10 cellular contexts compared by ENCODE assay signal in the genomic region with DNA sequence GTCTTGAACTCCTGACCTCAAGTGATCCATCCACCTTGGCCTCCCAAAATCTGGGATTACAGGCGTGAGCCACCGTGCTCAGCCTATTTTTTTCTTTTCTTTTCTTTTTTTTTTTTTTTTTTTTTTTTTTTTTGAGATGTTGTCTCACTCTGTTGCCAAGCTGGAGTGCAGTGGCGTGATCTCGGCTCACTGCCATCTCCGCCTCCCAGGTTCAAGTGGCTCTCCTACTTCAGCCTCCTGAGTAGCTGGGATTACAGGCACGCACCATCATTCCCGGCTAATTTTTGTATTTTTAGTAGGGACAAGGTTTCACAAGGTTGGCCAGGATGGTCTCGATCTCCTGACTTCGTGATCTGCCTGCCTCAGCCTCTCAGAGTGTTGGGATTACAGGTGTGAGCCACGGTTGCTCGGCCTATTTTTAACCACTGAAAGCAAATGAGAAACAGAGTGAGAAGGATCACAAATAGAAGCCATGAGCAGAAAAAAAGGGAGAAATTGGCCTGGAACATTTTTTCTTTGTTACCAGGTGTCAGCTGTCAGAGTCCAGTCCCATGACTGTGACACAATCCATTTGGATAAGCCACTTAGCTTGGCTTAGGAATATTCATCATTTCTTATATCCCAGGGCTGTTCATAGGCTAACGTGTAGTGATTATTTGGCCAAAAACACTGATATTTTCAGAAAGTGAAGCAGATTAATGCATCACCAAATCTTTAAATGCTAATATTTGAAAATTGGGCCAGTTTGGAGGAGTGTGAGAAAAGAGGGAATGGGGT. TPM values are rescaled to one million over a fixed set of nuclear protein-coding genes. Genes with fewer than 3 reads are reported as not detected.
DNase-seq lines count a peak whose midpoint lies in the region; ATAC-seq lines count a peak whose summit lies in the region.
"Had no signal": no experiment of that assay in that cellular context is flagged by ENCODE, and none has a peak within 500 bp of the region (broad histone marks: within the 10 kb centered on the region; RNA-seq: fewer than 3 reads in every experiment).

No MANE protein-coding gene starts in this region.

- peak overlapping the region; percentile 74 for H3K4me2 ChIP-seq in skeletal muscle satellite cell (ENCODE audit: low read length)

- no peak overlapping the region for H3K4me3 Mint-ChIP-seq in T-helper 1 cell treated with Interleukin-12 subunit alpha and Interleukin-12 subunit beta and Interleukin-4 antibody, amounts not matched to agents 30 μg/mL and 1 μg/mL, for 36 hours
- H3K4me3 Mint-ChIP-seq in activated T-helper 17 cell treated with anti-CD3 and anti-CD28 coated beads, Interleukin-2, amount 50 U/mL, for 72 hours, result no peak overlapping the region
- H3K4me3 Mint-ChIP-seq in CD4-positive, alpha-beta memory T cell, result no peak overlapping the region
- H3K4me3 Mint-ChIP-seq: effector memory CD8-positive, alpha-beta T cell had no signal

- H3K9me3 ChIP-seq in right cardiac atrium (ENCODE audit: control insufficient read depth, low read length) (no peaks in the 10 kb centered on the region), skeletal muscle satellite cell (replicated peaks; ENCODE audit: low read length) (no peaks in the 10 kb centered on the region)
- no peaks in the 10 kb centered on the region for H3K9me3 ChIP-seq in CD4-positive, alpha-beta memory T cell (ENCODE audit: control insufficient read depth in 1 of 2, low read length in 2 of 2)

- H3K36me3 ChIP-seq in skeletal muscle satellite cell (ENCODE audit: insufficient read depth, low read length), result no peaks in the 10 kb centered on the region
- no peaks in the 10 kb centered on the region for H3K36me3 ChIP-seq in CD4-positive, alpha-beta memory T cell (ENCODE audit: insufficient read depth, low read length)

- 73% methylated on average over 12 of the region's 12 CpGs for WGBS in right cardiac atrium

- H3K27me3 Mint-ChIP-seq in T-helper 1 cell treated with Interleukin-12 subunit alpha and Interleukin-12 subunit beta and Interleukin-4 antibody, amounts not matched to agents 30 μg/mL and 1 μg/mL, for 36 hours (ENCODE audit: low read depth), result peaks cover 10% of the 10 kb centered on the region
- H3K27me3 Mint-ChIP-seq in activated T-helper 17 cell treated with anti-CD3 and anti-CD28 coated beads, Interleukin-2, amount 50 U/mL, for 72 hours, result peaks cover under 1% of the 10 kb centered on the region
- no peaks in the 10 kb centered on the region for H3K27me3 Mint-ChIP-seq in CD4-positive, alpha-beta memory T cell
- H3K27me3 Mint-ChIP-seq: effector memory CD8-positive, alpha-beta T cell had no signal

- H3K4me1 ChIP-seq in right cardiac atrium (ENCODE audit: control insufficient read depth, insufficient read depth, low read length), result peaks cover 7% of the 10 kb centered on the region
- peaks cover 36% of the 10 kb centered on the region for H3K4me1 ChIP-seq in skeletal muscle satellite cell (ENCODE audit: control insufficient read depth, insufficient read depth, low read length)
- H3K4me1 ChIP-seq in CD4-positive, alpha-beta memory T cell (ENCODE audit: insufficient read depth, low read length), result peaks cover 36% of the 10 kb centered on the region

- H3K27ac ChIP-seq in right cardiac atrium (ENCODE audit: low read length), result peak overlapping the region; percentile 42
- no peak overlapping the region for H3K27ac ChIP-seq in CD4-positive, alpha-beta memory T cell (ENCODE audit: low read depth, low read length)

- H3K27me3 ChIP-seq in right cardiac atrium (ENCODE audit: control insufficient read depth, insufficient read depth), result no peaks in the 10 kb centered on the region
- H3K27me3 ChIP-seq in skeletal muscle satellite cell (ENCODE audit: control insufficient read depth, insufficient read depth, low read length), result no peaks in the 10 kb centered on the region
- H3K27me3 ChIP-seq in CD4-positive, alpha-beta memory T cell (ENCODE audit: insufficient read depth, low read length), result no peaks in the 10 kb centered on the region

- CTCF ChIA-PET in CD4-positive, alpha-beta memory T cell (lab: Charles Lee; ENCODE audit: partially characterized antibody), result interaction anchor here (0.5 to 9.9 kb wide), 21 partner anchors 9 to 1080 kb away, joined by 3 to 87 read pairs (median 4); a partner anchor contains a TSS

- H3K9me3 Mint-ChIP-seq in T-helper 1 cell treated with Interleukin-12 subunit alpha and Interleukin-12 subunit beta and Interleukin-4 antibody, amounts not matched to agents 30 μg/mL and 1 μg/mL, for 36 hours, result no peaks in the 10 kb centered on the region
- no peaks in the 10 kb centered on the region for H3K9me3 Mint-ChIP-seq in activated T-helper 17 cell treated with anti-CD3 and anti-CD28 coated beads, Interleukin-2, amount 50 U/mL, for 72 hours
- no peaks in the 10 kb centered on the region for H3K9me3 Mint-ChIP-seq in CD4-positive, alpha-beta memory T cell
- H3K9me3 Mint-ChIP-seq: effector memory CD8-positive, alpha-beta T cell had no signal

- intact Hi-C loops in right cardiac atrium (cut with DNase I), result loop anchor here (5.0 to 10.0 kb wide), 5 partner anchors 190 to 288 kb away; a partner anchor contains a TSS
- intact Hi-C loops in CD4-positive, alpha-beta memory T cell (cut with micrococcal nuclease), result loop anchor here (1.0 to 2.0 kb wide), 2 partner anchors 272 to 740 kb away; no protein-coding TSS in a partner anchor

- H3K36me3 Mint-ChIP-seq in T-helper 1 cell treated with Interleukin-12 subunit alpha and Interleukin-12 subunit beta and Interleukin-4 antibody, amounts not matched to agents 30 μg/mL and 1 μg/mL, for 36 hours (ENCODE audit: low read depth), result no peaks in the 10 kb centered on the region
- peaks cover 6% of the 10 kb centered on the region for H3K36me3 Mint-ChIP-seq in activated T-helper 17 cell treated with anti-CD3 and anti-CD28 coated beads, Interleukin-2, amount 50 U/mL, for 72 hours (ENCODE audit: low read depth)
- H3K36me3 Mint-ChIP-seq in CD4-positive, alpha-beta memory T cell, result no peaks in the 10 kb centered on the region

- ATAC-seq in activated T-helper 17 cell treated with anti-CD3 and anti-CD28 coated beads, Interleukin-2, amount 50 U/mL, for 72 hours (replicated peaks), result no peak
- ATAC-seq in right cardiac atrium (no peak), HG02763 (IDR thresholded peaks at IDR 0.05; ENCODE audit: unreplicated experiment) (no peak)
- ATAC-seq: effector memory CD8-positive, alpha-beta T cell had no signal

- DNase-seq in T-helper 1 cell, result no peak
- DNase-seq in right cardiac atrium, result peak in 1 of 3 donors; percentile 51
- no peak for DNase-seq in CD4-positive, alpha-beta memory T cell
- no peak for DNase-seq in NCI-H226
- DNase-seq: left colon had no signal

- H3K9ac ChIP-seq in skeletal muscle satellite cell (ENCODE audit: low read depth, low read length), result peak overlapping the region; percentile 42

- POLR2A ChIA-PET in CD4-positive, alpha-beta memory T cell (lab: Charles Lee; ENCODE audit: partially characterized antibody), result interaction anchor here (1.2 to 9.7 kb wide), 2 partner anchors 9 to 120 kb away, joined by 3 to 159 read pairs; a partner anchor contains a TSS

- H3K27ac Mint-ChIP-seq in T-helper 1 cell treated with Interleukin-12 subunit alpha and Interleukin-12 subunit beta and Interleukin-4 antibody, amounts not matched to agents 30 μg/mL and 1 μg/mL, for 36 hours, result peak overlapping the region; percentile 14
- peak overlapping the region; percentile 61 for H3K27ac Mint-ChIP-seq in activated T-helper 17 cell treated with anti-CD3 and anti-CD28 coated beads, Interleukin-2, amount 50 U/mL, for 72 hours
- H3K27ac Mint-ChIP-seq in CD4-positive, alpha-beta memory T cell, result peak overlapping the region in 2 of 7 donors; percentile 77 to 80

- peaks cover 38% of the 10 kb centered on the region for H3K4me1 Mint-ChIP-seq in T-helper 1 cell treated with Interleukin-12 subunit alpha and Interleukin-12 subunit beta and Interleukin-4 antibody, amounts not matched to agents 30 μg/mL and 1 μg/mL, for 36 hours (ENCODE audit: low read depth)
- peaks cover 40% of the 10 kb centered on the region for H3K4me1 Mint-ChIP-seq in activated T-helper 17 cell treated with anti-CD3 and anti-CD28 coated beads, Interleukin-2, amount 50 U/mL, for 72 hours
- H3K4me1 Mint-ChIP-seq in CD4-positive, alpha-beta memory T cell, result peaks cover 32 to 40% (median 36%) of the 10 kb centered on the region in 4 donors

- H3K4me3 ChIP-seq in right cardiac atrium (ENCODE audit: low read length) (no peak overlapping the region), skeletal muscle satellite cell (ENCODE audit: low read length) (no peak overlapping the region)
- no peak overlapping the region for H3K4me3 ChIP-seq in CD4-positive, alpha-beta memory T cell (ENCODE audit: low read length in 2 of 2)

RNA-seq across cellular contexts. Expression of a gene that starts 7.9 kb away (rescaled TPM):
- 100 to 1,000 TPM; 299 to 554 TPM for total RNA-seq in activated T-helper 17 cell treated with anti-CD3 and anti-CD28 coated beads, Interleukin-2, amount 50 U/mL, for 72 hours
- total RNA-seq in right cardiac atrium, result 100 to 1,000 TPM in 3 of 4 donors, 10 to 100 TPM in 1; 74.0 to 125 (median 103) TPM
- polyA plus RNA-seq in right cardiac atrium, result 81.2 TPM
- total RNA-seq in skeletal muscle satellite cell (2012; rRNA removed), result 118 and 123 TPM in 2 replicates
- total RNA-seq in CD4-positive, alpha-beta memory T cell, result 100 to 1,000 TPM; 119 to 120 TPM
- polyA plus RNA-seq in CD4-positive, alpha-beta memory T cell, result 100 to 1,000 TPM; 334 to 833 TPM
